Comparison of ENCODE assay signal across 14 cellular contexts in genomic region chr18:61448316-61448715, GRCh38.
DNase-seq lines count a peak whose midpoint lies in the region; ATAC-seq, FAIRE-seq and TF ChIP-seq lines count a peak whose summit lies in the region.
"Had no signal": no experiment of that assay in that cellular context is flagged by ENCODE, and none has a peak within 500 bp of the region (broad histone marks: within the 10 kb centered on the region; RNA-seq: fewer than 3 reads in every experiment).

No MANE protein-coding gene starts in this region.

- H3K4me3 ChIP-seq in LNCaP clone FGC (ENCODE audit: low read depth, low read length) (no peak overlapping the region), psoas muscle (no peak overlapping the region)

- no peak for TF ChIP-seq CTCF in LNCaP clone FGC (IDR thresholded peaks at IDR 0.05; ENCODE audit: control insufficient read depth, extremely low read depth, insufficient read depth)
- TF ChIP-seq CTCF in psoas muscle (IDR thresholded peaks at IDR 0.05) = no peak

- ATAC-seq in GM19438 (IDR thresholded peaks at IDR 0.05; ENCODE audit: low read depth, unreplicated experiment) (peak; percentile 98), HG02943 (IDR thresholded peaks at IDR 0.05; ENCODE audit: low read depth, unreplicated experiment) (peak; percentile 97), psoas muscle (no peak)
- ATAC-seq: stimulated activated effector memory CD8-positive, alpha-beta T cell treated with anti-CD3 and anti-CD28 coated beads, Interleukin-12 subunit alpha, Interleukin-12 subunit beta, amount 100 ng/mL, for 72 hours had no signal

- intact Hi-C loops in psoas muscle (cut with DNase I) = no loop called here

- no peak for FAIRE-seq in GM12891 (lab: Jason Lieb, UNC)
- FAIRE-seq: H54 had no signal

- 47 to 54% (median 50%) methylated on average over 2 of the region's 2 CpGs for WGBS in psoas muscle, 3 donors

- no peaks in the 10 kb centered on the region for H3K9me3 ChIP-seq in psoas muscle

- no peaks in the 10 kb centered on the region for H3K4me1 ChIP-seq in psoas muscle

- no peaks in the 10 kb centered on the region for H3K27me3 ChIP-seq in psoas muscle (ENCODE audit: insufficient read depth in 3 of 3, low read length in 2 of 3)

- no peaks in the 10 kb centered on the region for H3K36me3 ChIP-seq in psoas muscle (ENCODE audit: insufficient read depth in 1 of 2, low read depth in 1 of 2)

- DNase-seq in GM12891 (ENCODE audit: insufficient read length, low spot score) = no peak
- peak; percentile 3 for DNase-seq in LNCaP clone FGC (ENCODE audit: low read depth)
- no peak for DNase-seq in NCI-H524 (lab: John Stamatoyannopoulos, UW)
- no peak for DNase-seq in DMS79 treated with DMSO at 0.1 percent for 48 hours (lab: John Stamatoyannopoulos, UW)
- DNase-seq in GM03348 (ENCODE audit: low spot score) = no peak
- DNase-seq in psoas muscle = no peak
- DNase-seq: activated CD4-positive, alpha-beta T cell treated with anti-CD3 and anti-CD28 coated beads for 48 hours; AML-193; cerebellar nuclear complex; NCI-H345 had no signal

- no peak for TF ChIP-seq POLR2A in GM12891 (IDR thresholded peaks at IDR 0.05; ENCODE audit: low read depth, low read length)

- no peak overlapping the region for H3K27ac ChIP-seq in psoas muscle

TF ChIP-seq in GM12891, 5 proteins besides CTCF, POLR2A, EP300 and RAD21:
- peak; percentile 56; the same call in 1 of the 2 replicates for TF ChIP-seq SPI1 (IDR thresholded peaks at IDR 0.05; ENCODE audit: low read depth, low read length)
- no peak for TF ChIP-seq TAF1 (IDR thresholded peaks at IDR 0.05; ENCODE audit: low read depth, low read length)
- TF ChIP-seq POLR2AphosphoS5 (IDR thresholded peaks at IDR 0.05; ENCODE audit: low read depth, low read length) = no peak
- no peak for TF ChIP-seq POU2F2 (IDR thresholded peaks at IDR 0.05; ENCODE audit: low read depth, low read length)
- no peak for TF ChIP-seq PAX5 (IDR thresholded peaks at IDR 0.05; ENCODE audit: insufficient read depth, low read length, severe bottlenecking)

Comparison
In these comparisons a context has a peak if more than half of its experiments do, and no peak if none do; other contexts are left out.
1. ATAC-seq: peak in GM19438 (single experiment) and HG02943 (single experiment); none in psoas muscle (0 of 4).